In the genomic region with DNA sequence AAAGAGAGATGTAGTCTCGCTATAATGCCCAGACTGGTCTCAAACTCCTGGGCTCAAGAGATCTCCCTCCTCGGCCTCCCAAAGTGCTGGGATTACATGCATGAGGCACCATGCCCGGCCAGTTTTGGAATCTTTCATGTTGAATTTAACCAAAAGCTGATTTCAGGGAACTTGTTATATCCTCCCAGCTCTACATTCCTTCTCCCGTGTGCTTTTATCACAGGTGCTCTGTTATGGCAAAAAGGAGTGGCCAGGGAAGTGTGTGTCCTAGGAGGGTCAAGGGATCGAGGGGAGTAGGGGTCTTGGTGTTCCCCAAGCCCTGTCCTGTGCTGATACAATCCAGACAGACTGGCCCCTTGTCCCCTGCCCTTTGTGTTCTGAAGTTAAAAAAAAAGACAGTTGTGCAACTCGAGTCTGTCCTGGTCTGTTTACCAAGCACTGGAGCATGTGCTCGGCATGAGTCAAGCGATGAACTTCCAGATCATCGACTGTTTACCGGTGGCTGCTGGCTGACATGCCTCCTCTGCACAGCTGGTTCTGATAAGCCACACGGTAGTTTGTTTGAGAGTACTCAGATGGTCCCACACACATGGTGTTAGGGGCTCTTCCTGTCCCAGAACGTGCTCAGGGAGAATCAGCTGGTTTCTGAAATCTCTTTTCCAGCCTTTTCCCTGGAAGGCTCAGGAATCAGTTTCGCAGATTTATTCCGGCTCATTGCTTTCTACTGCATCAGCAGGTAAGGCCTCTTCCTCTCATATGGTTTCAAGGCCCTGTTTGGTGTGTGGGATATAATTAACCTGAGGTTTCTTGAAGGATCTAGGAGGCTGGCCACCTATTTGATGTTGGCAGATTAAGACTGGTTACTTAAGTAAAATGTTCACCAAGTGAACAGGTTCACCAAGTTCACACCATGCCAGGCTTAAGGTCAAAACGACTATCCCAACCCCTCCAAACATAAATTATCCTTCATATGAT, we compare ENCODE assay signal across 8 cellular contexts. TPM values are rescaled to one million over a fixed set of nuclear protein-coding genes. Genes with fewer than 3 reads are reported as not detected.
DNase-seq lines count a peak whose midpoint lies in the region; ATAC-seq and TF ChIP-seq lines count a peak whose summit lies in the region.

No MANE protein-coding gene starts in this region.

- TF ChIP-seq CTCF in suprapubic skin (IDR thresholded peaks at IDR 0.05) = no peak

- DNase-seq in HT-29 (ENCODE audit: low spot score) (peak; percentile 59), adipocyte (ENCODE audit: low read depth) (peak; percentile 95), hepatic stellate cell (ENCODE audit: low spot score) (peak; percentile 75), suprapubic skin (ENCODE audit: low spot score in 2 of 2) (peak; percentile 83 to 84), OCI-M1 (lab: John Stamatoyannopoulos, UW) (no peak)
- DNase-seq in activated CD4-positive, alpha-beta T cell treated with anti-CD3 and anti-CD28 coated beads for 36 hours = no peak
- no peak for DNase-seq in activated CD8-positive, alpha-beta memory T cell treated with anti-CD3 and anti-CD28 coated beads, Interleukin-2, amount 10 ng/mL, durations not matched to agents 7 days and 5 days

- 62% methylated on average over 15 of the region's 15 CpGs for WGBS in suprapubic skin

- H3K9ac ChIP-seq in adipocyte (ENCODE audit: low read length) = peak overlapping the region; percentile 69

- peak overlapping the region; percentile 35 for H3K4me3 ChIP-seq in adipocyte (ENCODE audit: low read length)
- no peak overlapping the region for H3K4me3 ChIP-seq in suprapubic skin

- no peak for TF ChIP-seq EP300 in suprapubic skin (IDR thresholded peaks at IDR 0.05)

- no peak overlapping the region for H3K27ac Mint-ChIP-seq in activated CD4-positive, alpha-beta T cell treated with anti-CD3 and anti-CD28 coated beads for 36 hours
- no peak overlapping the region for H3K27ac Mint-ChIP-seq in activated CD8-positive, alpha-beta memory T cell treated with anti-CD3 and anti-CD28 coated beads, Interleukin-2, amount 10 ng/mL, durations not matched to agents 7 days and 5 days

- no peaks in the 10 kb centered on the region for H3K27me3 Mint-ChIP-seq in activated CD4-positive, alpha-beta T cell treated with anti-CD3 and anti-CD28 coated beads for 36 hours
- no peaks in the 10 kb centered on the region for H3K27me3 Mint-ChIP-seq in activated CD8-positive, alpha-beta memory T cell treated with anti-CD3 and anti-CD28 coated beads, Interleukin-2, amount 10 ng/mL, durations not matched to agents 7 days and 5 days

- CTCF ChIA-PET in activated CD4-positive, alpha-beta T cell treated with anti-CD3 and anti-CD28 coated beads for 36 hours (lab: Charles Lee) = interaction anchor here (0.6 kb wide), 1 partner anchor 15 kb away, joined by 3 read pairs; no protein-coding TSS in a partner anchor
- CTCF ChIA-PET in activated CD8-positive, alpha-beta memory T cell treated with anti-CD3 and anti-CD28 coated beads, Interleukin-2, amount 10 ng/mL, durations not matched to agents 7 days and 5 days (lab: Charles Lee) = no interaction called here

- H3K4me1 ChIP-seq in adipocyte (ENCODE audit: control insufficient read depth, insufficient read depth, low read length) = peaks cover 16% of the 10 kb centered on the region
- H3K4me1 ChIP-seq in suprapubic skin = peaks cover 54% of the 10 kb centered on the region

- no peaks in the 10 kb centered on the region for H3K36me3 Mint-ChIP-seq in activated CD4-positive, alpha-beta T cell treated with anti-CD3 and anti-CD28 coated beads for 36 hours (ENCODE audit: low read depth)
- no peaks in the 10 kb centered on the region for H3K36me3 Mint-ChIP-seq in activated CD8-positive, alpha-beta memory T cell treated with anti-CD3 and anti-CD28 coated beads, Interleukin-2, amount 10 ng/mL, durations not matched to agents 7 days and 5 days

- no peaks in the 10 kb centered on the region for H3K9me3 Mint-ChIP-seq in activated CD4-positive, alpha-beta T cell treated with anti-CD3 and anti-CD28 coated beads for 36 hours (ENCODE audit: low read depth)
- H3K9me3 Mint-ChIP-seq in activated CD8-positive, alpha-beta memory T cell treated with anti-CD3 and anti-CD28 coated beads, Interleukin-2, amount 10 ng/mL, durations not matched to agents 7 days and 5 days (ENCODE audit: low read depth) = no peaks in the 10 kb centered on the region

- H3K27me3 ChIP-seq in adipocyte (replicated peaks; ENCODE audit: control insufficient read depth, insufficient read depth, low read length) (no peaks in the 10 kb centered on the region), suprapubic skin (no peaks in the 10 kb centered on the region)

- H3K36me3 ChIP-seq in adipocyte (ENCODE audit: control insufficient read depth, insufficient read depth, low read length, severe bottlenecking) = peaks cover 43% of the 10 kb centered on the region
- H3K36me3 ChIP-seq in suprapubic skin = peaks cover 25% of the 10 kb centered on the region

- POLR2A ChIA-PET in activated CD4-positive, alpha-beta T cell treated with anti-CD3 and anti-CD28 coated beads for 36 hours (lab: Charles Lee) = no interaction called here

- H3K4me1 Mint-ChIP-seq in activated CD4-positive, alpha-beta T cell treated with anti-CD3 and anti-CD28 coated beads for 36 hours = peaks cover 18% of the 10 kb centered on the region
- peaks cover 6% of the 10 kb centered on the region for H3K4me1 Mint-ChIP-seq in activated CD8-positive, alpha-beta memory T cell treated with anti-CD3 and anti-CD28 coated beads, Interleukin-2, amount 10 ng/mL, durations not matched to agents 7 days and 5 days

- TF ChIP-seq POLR2A in suprapubic skin (IDR thresholded peaks at IDR 0.05) = no peak

- no peak overlapping the region for H3K4me3 Mint-ChIP-seq in activated CD4-positive, alpha-beta T cell treated with anti-CD3 and anti-CD28 coated beads for 36 hours
- no peak overlapping the region for H3K4me3 Mint-ChIP-seq in activated CD8-positive, alpha-beta memory T cell treated with anti-CD3 and anti-CD28 coated beads, Interleukin-2, amount 10 ng/mL, durations not matched to agents 7 days and 5 days

- ATAC-seq in activated CD4-positive, alpha-beta T cell treated with anti-CD3 and anti-CD28 coated beads for 36 hours = no peak
- ATAC-seq in GM21723 (IDR thresholded peaks at IDR 0.05; ENCODE audit: unreplicated experiment) = no peak
- no peak for ATAC-seq in activated CD8-positive, alpha-beta memory T cell treated with anti-CD3 and anti-CD28 coated beads, Interleukin-2, amount 10 ng/mL, durations not matched to agents 7 days and 5 days

- H3K27ac ChIP-seq in suprapubic skin = peak overlapping the region; percentile 83

- no peaks in the 10 kb centered on the region for H3K9me3 ChIP-seq in adipocyte (ENCODE audit: control insufficient read depth, low read length)
- no peaks in the 10 kb centered on the region for H3K9me3 ChIP-seq in suprapubic skin

- intact Hi-C loops in activated CD4-positive, alpha-beta T cell treated with anti-CD3 and anti-CD28 coated beads for 36 hours (cut with DNase I, micrococcal nuclease) = no loop called here

RNA-seq across cellular contexts. Expression of a gene that starts 52.6 kb away (rescaled TPM):
- total RNA-seq in HT-29 (2014; rRNA removed; shearing (Covaris generic)) = 49.4 and 50.9 TPM in 2 replicates
- total RNA-seq in suprapubic skin = 10 to 100 TPM; 20.4 to 38.1 (median 36.5) TPM
- 10 to 100 TPM; 58.6 to 88.7 TPM for total RNA-seq in activated CD4-positive, alpha-beta T cell treated with anti-CD3 and anti-CD28 coated beads for 36 hours
- total RNA-seq in activated CD8-positive, alpha-beta memory T cell treated with anti-CD3 and anti-CD28 coated beads, Interleukin-2, amount 10 ng/mL, durations not matched to agents 7 days and 5 days = 10 to 100 TPM; 49.1 to 64.5 TPM

Comparison
In these comparisons a context has a peak if more than half of its experiments do, and no peak if none do; other contexts are left out.
1. DNase-seq: peak in HT-29 (single experiment), adipocyte (single experiment), hepatic stellate cell (single experiment) and suprapubic skin (2 of 2); none in activated CD4-positive, alpha-beta T cell treated with anti-CD3 and anti-CD28 coated beads for 36 hours (single experiment), OCI-M1 (single experiment) and activated CD8-positive, alpha-beta memory T cell treated with anti-CD3 and anti-CD28 coated beads, Interleukin-2, amount 10 ng/mL, durations not matched to agents 7 days and 5 days (single experiment).